Comparison of ENCODE assay signal across 15 cellular contexts in genomic region chr12:55933799-55934174, GRCh38. TPM values are rescaled to one million over a fixed set of nuclear protein-coding genes. Genes with fewer than 3 reads are reported as not detected.
A peak's percentile ranks its signal among the peaks of the same experiment; 100 is the strongest.
DNase-seq lines count a peak whose midpoint lies in the region; ATAC-seq and TF ChIP-seq lines count a peak whose summit lies in the region.
"Had no signal": no experiment of that assay in that cellular context is flagged by ENCODE, and none has a peak within 500 bp of the region (broad histone marks: within the 10 kb centered on the region; RNA-seq: fewer than 3 reads in every experiment).

No MANE protein-coding gene starts in this region.

- TF ChIP-seq POLR2A in Peyer's patch (IDR thresholded peaks at IDR 0.05): peak in 1 of 2 donors; percentile 19

- H3K9ac ChIP-seq in duodenal mucosa (ENCODE audit: low read depth in 1 of 2, low read length in 2 of 2): peak overlapping the region; percentile 12 to 23
- H3K9ac ChIP-seq in smooth muscle cell (ENCODE audit: low read depth): no peak overlapping the region

- no peak overlapping the region for H2AFZ ChIP-seq in smooth muscle cell (ENCODE audit: low read depth)

- H3K4me2 ChIP-seq in smooth muscle cell: peak overlapping the region; percentile 95

- H3K36me3 ChIP-seq in Peyer's patch (peaks cover 0 to 23% (median 0%) of the 10 kb centered on the region in 3 donors), duodenal mucosa (ENCODE audit: control insufficient read depth in 1 of 2, insufficient read depth in 2 of 2, low read length in 2 of 2) (peaks cover 10 to 27% of the 10 kb centered on the region in 2 donors), smooth muscle cell (ENCODE audit: low read depth) (no peaks in the 10 kb centered on the region)

- H3F3A ChIP-seq in smooth muscle cell (ENCODE audit: low read depth): peaks cover 24% of the 10 kb centered on the region

- H3K9me3 ChIP-seq in Peyer's patch: no peaks in the 10 kb centered on the region
- H3K9me3 ChIP-seq in duodenal mucosa (ENCODE audit: control insufficient read depth in 1 of 2, low read length in 2 of 2): no peaks in the 10 kb centered on the region
- H3K9me3 ChIP-seq in smooth muscle cell (replicated peaks; ENCODE audit: low read depth): no peaks in the 10 kb centered on the region
- H3K9me3 ChIP-seq: spleen, upper lobe of left lung had no signal

- peaks cover 15% of the 10 kb centered on the region for H3K79me2 ChIP-seq in smooth muscle cell (ENCODE audit: low read depth)

- no peak for ATAC-seq in HG03378 (IDR thresholded peaks at IDR 0.05; ENCODE audit: unreplicated experiment)

- H3K27me3 ChIP-seq in Peyer's patch (no peaks in the 10 kb centered on the region), duodenal mucosa (ENCODE audit: control insufficient read depth in 1 of 2, insufficient read depth in 2 of 2, low read length in 2 of 2) (no peaks in the 10 kb centered on the region), smooth muscle cell (ENCODE audit: low read depth) (no peaks in the 10 kb centered on the region)
- H3K27me3 ChIP-seq: spleen, upper lobe of left lung had no signal

- WGBS in smooth muscle cell (ENCODE audit: low lambda C conversion rate): 100% methylated on average over 1 of the region's 1 CpG

- peak overlapping the region; percentile 95 to 98 (median 96) for H3K27ac ChIP-seq in Peyer's patch
- H3K27ac ChIP-seq in duodenal mucosa (ENCODE audit: low read depth, low read length): peak overlapping the region; percentile 28
- H3K27ac ChIP-seq in smooth muscle cell (ENCODE audit: low read depth): no peak overlapping the region

- H4K20me1 ChIP-seq in smooth muscle cell (ENCODE audit: low read depth): no peaks in the 10 kb centered on the region

- TF ChIP-seq CTCF in Peyer's patch (IDR thresholded peaks at IDR 0.05): no peak
- no peak for TF ChIP-seq CTCF in smooth muscle cell (IDR thresholded peaks at IDR 0.05; ENCODE audit: borderline replicate concordance, insufficient read depth, poor library complexity, severe bottlenecking)

- H3K4me3 ChIP-seq in Peyer's patch: peak overlapping the region in 2 of 4 donors; percentile 77 to 90
- peak overlapping the region; percentile 13 to 84 for H3K4me3 ChIP-seq in duodenal mucosa (ENCODE audit: low read depth in 1 of 2, low read length in 2 of 2)
- H3K4me3 ChIP-seq in smooth muscle cell: no peak overlapping the region

- peak; percentile 0 for DNase-seq in activated CD8-positive, alpha-beta memory T cell treated with anti-CD3 and anti-CD28 coated beads, Interleukin-2, amount 50 U/mL, for 48 hours
- DNase-seq in activated CD8-positive, alpha-beta memory T cell treated with anti-CD3 and anti-CD28 coated beads for 24 hours: no peak
- DNase-seq in Peyer's patch (no peak), smooth muscle cell (lab: John Stamatoyannopoulos, UW; ENCODE audit: unreplicated experiment) (no peak), NCI-H2107 (lab: John Stamatoyannopoulos, UW) (no peak), medulla oblongata (ENCODE audit: extremely low spot score) (no peak)
- DNase-seq: activated gamma-delta T cell, DMS79, NCI-H1048, nephron progenitor cell, RPMI8226, spleen had no signal

- H3K4me1 ChIP-seq in Peyer's patch (peaks cover 0 to 57% (median 12%) of the 10 kb centered on the region in 4 donors), duodenal mucosa (ENCODE audit: control insufficient read depth in 1 of 2, insufficient read depth in 2 of 2, low read length in 2 of 2) (peaks cover 43 to 50% of the 10 kb centered on the region in 2 donors), smooth muscle cell (ENCODE audit: low read depth) (peaks cover 13% of the 10 kb centered on the region)

RNA-seq across cellular contexts. Expression of gene DGKA, which starts 2.8 kb away (rescaled TPM):
- 100 to 1,000 TPM; 181 to 447 (median 331) TPM for total RNA-seq in Peyer's patch
- 86.0 and 87.1 TPM in 2 replicates for total RNA-seq in smooth muscle cell
- polyA plus RNA-seq in smooth muscle cell: 66.3 and 125 TPM in 2 replicates

RNA-seq across cellular contexts. Expression of gene PYM1, which starts 6.1 kb away (rescaled TPM):
- total RNA-seq in Peyer's patch (10 to 100 TPM; 49.1 to 63.7 (median 52.4) TPM), smooth muscle cell (28.6 and 36.0 TPM in 2 replicates)
- 48.2 and 51.2 TPM in 2 replicates for polyA plus RNA-seq in smooth muscle cell

RNA-seq across cellular contexts. Expression of gene PMEL, which starts 32.1 kb away (rescaled TPM):
- total RNA-seq in Peyer's patch (1 to 10 TPM; 2.5 to 10.0 (median 3.0) TPM), smooth muscle cell (1.8 and 4.7 TPM in 2 replicates)
- polyA plus RNA-seq in smooth muscle cell: 1.4 and 1.9 TPM in 2 replicates

RNA-seq across cellular contexts. Expression of gene CDK2, which starts 32.8 kb away (rescaled TPM):
- total RNA-seq in Peyer's patch (10 to 100 TPM in 3 of 4 donors, 1 to 10 TPM in 1; 7.7 to 55.3 (median 13.4) TPM), smooth muscle cell (36.5 and 37.5 TPM in 2 replicates)
- polyA plus RNA-seq in smooth muscle cell: 25.8 and 33.3 TPM in 2 replicates

RNA-seq across cellular contexts. Expression of gene RAB5B, which starts 40.1 kb away (rescaled TPM):
- total RNA-seq in Peyer's patch: 10 to 100 TPM; 70.7 to 96.6 (median 84.2) TPM
- 77.2 and 90.4 TPM in 2 replicates for total RNA-seq in smooth muscle cell
- 81.9 and 93.4 TPM in 2 replicates for polyA plus RNA-seq in smooth muscle cell
